Comparison of ENCODE assay signal across 2 cellular contexts in genomic region chr6:1554241-1554880, GRCh38.
TF ChIP-seq lines count a peak whose summit lies in the region.

No MANE protein-coding gene starts in this region.

TF ChIP-seq in liver, 16 proteins besides CTCF, POLR2A, EP300 and RAD21 (continued from another document):
- TF ChIP-seq REST (IDR thresholded peaks at IDR 0.05), result no peak
- no peak for TF ChIP-seq RXRA (IDR thresholded peaks at IDR 0.05)
- TF ChIP-seq JUND (IDR thresholded peaks at IDR 0.05), result no peak
- no peak for TF ChIP-seq TAF1 (conservative IDR thresholded peaks at IDR 0.05)
- TF ChIP-seq MAX (IDR thresholded peaks at IDR 0.05), result no peak
- TF ChIP-seq FOXA2 (IDR thresholded peaks at IDR 0.05), result no peak
- no peak for TF ChIP-seq GABPA (IDR thresholded peaks at IDR 0.05 in 1 of 2, conservative IDR thresholded peaks at IDR 0.05 in 1 of 2)
- no peak for TF ChIP-seq EGR1 (IDR thresholded peaks at IDR 0.05; ENCODE audit: low read depth in 2 of 2)
- TF ChIP-seq, protein P1, sequence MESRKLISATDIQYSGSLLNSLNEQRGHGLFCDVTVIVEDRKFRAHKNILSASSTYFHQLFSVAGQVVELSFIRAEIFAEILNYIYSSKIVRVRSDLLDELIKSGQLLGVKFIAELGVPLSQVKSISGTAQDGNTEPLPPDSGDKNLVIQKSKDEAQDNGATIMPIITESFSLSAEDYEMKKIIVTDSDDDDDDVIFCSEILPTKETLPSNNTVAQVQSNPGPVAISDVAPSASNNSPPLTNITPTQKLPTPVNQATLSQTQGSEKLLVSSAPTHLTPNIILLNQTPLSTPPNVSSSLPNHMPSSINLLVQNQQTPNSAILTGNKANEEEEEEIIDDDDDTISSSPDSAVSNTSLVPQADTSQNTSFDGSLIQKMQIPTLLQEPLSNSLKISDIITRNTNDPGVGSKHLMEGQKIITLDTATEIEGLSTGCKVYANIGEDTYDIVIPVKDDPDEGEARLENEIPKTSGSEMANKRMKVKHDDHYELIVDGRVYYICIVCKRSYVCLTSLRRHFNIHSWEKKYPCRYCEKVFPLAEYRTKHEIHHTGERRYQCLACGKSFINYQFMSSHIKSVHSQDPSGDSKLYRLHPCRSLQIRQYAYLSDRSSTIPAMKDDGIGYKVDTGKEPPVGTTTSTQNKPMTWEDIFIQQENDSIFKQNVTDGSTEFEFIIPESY (IDR thresholded peaks at IDR 0.05), result no peak
- no peak for TF ChIP-seq YY1 (IDR thresholded peaks at IDR 0.05)
- TF ChIP-seq, protein P2, sequence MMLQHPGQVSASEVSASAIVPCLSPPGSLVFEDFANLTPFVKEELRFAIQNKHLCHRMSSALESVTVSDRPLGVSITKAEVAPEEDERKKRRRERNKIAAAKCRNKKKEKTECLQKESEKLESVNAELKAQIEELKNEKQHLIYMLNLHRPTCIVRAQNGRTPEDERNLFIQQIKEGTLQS (IDR thresholded peaks at IDR 0.05), result no peak
- TF ChIP-seq HNF4A (conservative IDR thresholded peaks at IDR 0.05), result no peak
- TF ChIP-seq NR2F2 (IDR thresholded peaks at IDR 0.05), result no peak

TF ChIP-seq in HepG2, 621 proteins besides CTCF, POLR2A, EP300 and RAD21:
- TF ChIP-seq GMEB2 (CRISPR knock-in tag; IDR thresholded peaks at IDR 0.05; ENCODE audit: low read depth) (no peak), ZFP90 (CRISPR knock-in tag; IDR thresholded peaks at IDR 0.05; ENCODE audit: borderline replicate concordance) (no peak), TCF7L2 (IDR thresholded peaks at IDR 0.05; ENCODE audit: low read depth, low read length) (no peak), TOE1 (CRISPR knock-in tag; IDR thresholded peaks at IDR 0.05) (no peak), ZSCAN9 (CRISPR knock-in tag; IDR thresholded peaks at IDR 0.05; ENCODE audit: borderline replicate concordance) (no peak), RARA (CRISPR knock-in tag; IDR thresholded peaks at IDR 0.05) (no peak), ZKSCAN8 (CRISPR knock-in tag; IDR thresholded peaks at IDR 0.05; ENCODE audit: borderline replicate concordance) (no peak), ZNF841 (CRISPR knock-in tag; IDR thresholded peaks at IDR 0.05; ENCODE audit: borderline replicate concordance) (no peak), ZNF570 (CRISPR knock-in tag; IDR thresholded peaks at IDR 0.05; ENCODE audit: borderline replicate concordance) (no peak), NCOA2 (CRISPR knock-in tag; IDR thresholded peaks at IDR 0.05) (no peak), KDM1A (CRISPR knock-in tag; IDR thresholded peaks at IDR 0.05) (no peak), ZNF710 (CRISPR knock-in tag; IDR thresholded peaks at IDR 0.05; ENCODE audit: borderline replicate concordance) (no peak), JDP2 (CRISPR knock-in tag; IDR thresholded peaks at IDR 0.05; ENCODE audit: borderline replicate concordance) (no peak), TCF7 (IDR thresholded peaks at IDR 0.05; ENCODE audit: low read depth) (no peak)
- TF ChIP-seq, protein P3, sequence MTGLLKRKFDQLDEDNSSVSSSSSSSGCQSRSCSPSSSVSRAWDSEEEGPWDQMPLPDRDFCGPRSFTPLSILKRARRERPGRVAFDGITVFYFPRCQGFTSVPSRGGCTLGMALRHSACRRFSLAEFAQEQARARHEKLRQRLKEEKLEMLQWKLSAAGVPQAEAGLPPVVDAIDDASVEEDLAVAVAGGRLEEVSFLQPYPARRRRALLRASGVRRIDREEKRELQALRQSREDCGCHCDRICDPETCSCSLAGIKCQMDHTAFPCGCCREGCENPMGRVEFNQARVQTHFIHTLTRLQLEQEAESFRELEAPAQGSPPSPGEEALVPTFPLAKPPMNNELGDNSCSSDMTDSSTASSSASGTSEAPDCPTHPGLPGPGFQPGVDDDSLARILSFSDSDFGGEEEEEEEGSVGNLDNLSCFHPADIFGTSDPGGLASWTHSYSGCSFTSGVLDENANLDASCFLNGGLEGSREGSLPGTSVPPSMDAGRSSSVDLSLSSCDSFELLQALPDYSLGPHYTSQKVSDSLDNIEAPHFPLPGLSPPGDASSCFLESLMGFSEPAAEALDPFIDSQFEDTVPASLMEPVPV (CRISPR knock-in tag; IDR thresholded peaks at IDR 0.05), result no peak
TF ChIP-seq in HepG2: peak in this region for 0.
